11 cellular contexts compared by ENCODE assay signal in genomic region chr15:69979783-69980182, GRCh38.
DNase-seq lines count a peak whose midpoint lies in the region; ATAC-seq, FAIRE-seq and TF ChIP-seq lines count a peak whose summit lies in the region.
"Had no signal": no experiment of that assay in that cellular context is flagged by ENCODE, and none has a peak within 500 bp of the region (broad histone marks: within the 10 kb centered on the region; RNA-seq: fewer than 3 reads in every experiment).

No MANE protein-coding gene starts in this region.

- no peak overlapping the region for H4K12ac ChIP-seq in trophoblast cell (ENCODE audit: low read depth, low read length)

- no peak overlapping the region for H3K4me3 Mint-ChIP-seq in Caco-2 (ENCODE audit: unreplicated experiment)

- H3K27me3 ChIP-seq in trophoblast cell (ENCODE audit: insufficient read depth, low read length) (no peaks in the 10 kb centered on the region), Caco-2 (replicated peaks; ENCODE audit: control insufficient read depth, insufficient read depth, low read length) (no peaks in the 10 kb centered on the region; the same call in 1 of the 2 replicates)
- H3K27me3 ChIP-seq: adrenal gland had no signal

- no peaks in the 10 kb centered on the region for H3K36me3 Mint-ChIP-seq in Caco-2 (ENCODE audit: insufficient read depth, unreplicated experiment)

- H3K79me1 ChIP-seq in trophoblast cell (ENCODE audit: low read length) = no peaks in the 10 kb centered on the region

- no TSS peak for BruUV-seq in Caco-2 (replicated peaks; lab: Mats Ljungman, UMichigan)

- no peak overlapping the region for H3K27ac Mint-ChIP-seq in Caco-2 (ENCODE audit: unreplicated experiment)

- ATAC-seq in GM19025 (IDR thresholded peaks at IDR 0.05; ENCODE audit: low read depth, unreplicated experiment) (peak; percentile 82), GM21825 (IDR thresholded peaks at IDR 0.05; ENCODE audit: unreplicated experiment) (peak; percentile 76), HG03439 (IDR thresholded peaks at IDR 0.05; ENCODE audit: unreplicated experiment) (peak; percentile 60)

- no peak overlapping the region for H2AFZ ChIP-seq in trophoblast cell (ENCODE audit: insufficient read depth, low read length, poor library complexity)

- intact Hi-C loops in Caco-2 (cut with micrococcal nuclease; ENCODE audit: unreplicated experiment) = no loop called here

- peak; percentile 29 to 32 for DNase-seq in trophoblast cell
- DNase-seq in activated naive CD4-positive, alpha-beta T cell (lab: John Stamatoyannopoulos, UW) = no peak
- no peak for DNase-seq in NCI-H1694 treated with DMSO at 0.1 percent for 48 hours (lab: John Stamatoyannopoulos, UW)
- no peak for DNase-seq in Caco-2
- no peak for DNase-seq in HTR-8/SVneo (ENCODE audit: insufficient read length, low spot score)
- DNase-seq: activated CD4-positive, alpha-beta T cell treated with anti-CD3 and anti-CD28 coated beads for 4 hours; adrenal gland; Kasumi-1 had no signal

- POLR2A ChIA-PET in Caco-2 (lab: Charles Lee) = no interaction called here

- H2BK120ac ChIP-seq in trophoblast cell (ENCODE audit: insufficient read depth, low read length, poor library complexity) = no peak overlapping the region

- H3K9me3 ChIP-seq in trophoblast cell (ENCODE audit: insufficient read depth, low read depth, low read length) = no peaks in the 10 kb centered on the region
- H3K9me3 ChIP-seq in Caco-2 = no peaks in the 10 kb centered on the region
- H3K9me3 ChIP-seq: adrenal gland had no signal

- H2BK5ac ChIP-seq in trophoblast cell (ENCODE audit: low read depth, low read length, poor library complexity) = no peak overlapping the region

- no peaks in the 10 kb centered on the region for H3K36me3 ChIP-seq in trophoblast cell (ENCODE audit: control insufficient read depth in 1 of 2, insufficient read depth in 2 of 2, low read length in 2 of 2)
- no peaks in the 10 kb centered on the region for H3K36me3 ChIP-seq in Caco-2 (ENCODE audit: control insufficient read depth, insufficient read depth, low read length)
- H3K36me3 ChIP-seq: adrenal gland had no signal

- no peak for FAIRE-seq in HTR-8/SVneo (lab: Jason Lieb, UNC)

- no peak overlapping the region for H4K91ac ChIP-seq in trophoblast cell (ENCODE audit: low read depth, low read length)

- H3K27me3 Mint-ChIP-seq in Caco-2 (ENCODE audit: insufficient read depth, unreplicated experiment) = peaks cover 4% of the 10 kb centered on the region

- no peak overlapping the region for H3K4me2 ChIP-seq in trophoblast cell (ENCODE audit: low read length)

- H2BK12ac ChIP-seq in trophoblast cell (ENCODE audit: low read length) = no peak overlapping the region

- H3K4ac ChIP-seq in trophoblast cell (ENCODE audit: low read depth, low read length) = no peak overlapping the region

- H3K9me3 Mint-ChIP-seq in Caco-2 (ENCODE audit: unreplicated experiment) = no peaks in the 10 kb centered on the region

- no peaks in the 10 kb centered on the region for H3K4me1 ChIP-seq in trophoblast cell (ENCODE audit: control insufficient read depth in 1 of 2, insufficient read depth in 2 of 2, low read length in 2 of 2)
- no peaks in the 10 kb centered on the region for H3K4me1 ChIP-seq in Caco-2
- H3K4me1 ChIP-seq: adrenal gland had no signal

- H3K14ac ChIP-seq in trophoblast cell (ENCODE audit: low read length) = no peak overlapping the region

- no peak for TF ChIP-seq CTCF in Caco-2 (IDR thresholded peaks at IDR 0.05; ENCODE audit: insufficient read depth in 1 of 2, low read depth in 1 of 2, low read length in 1 of 2, severe bottlenecking in 1 of 2, unreplicated experiment in 1 of 2)

- no peak overlapping the region for H4K8ac ChIP-seq in trophoblast cell (ENCODE audit: low read depth, low read length)

- CTCF ChIA-PET in Caco-2 (lab: Charles Lee) = no interaction called here

- H3K27ac ChIP-seq in trophoblast cell (ENCODE audit: low read depth, low read length) = no peak overlapping the region
- H3K27ac ChIP-seq: adrenal gland had no signal

- H3K23ac ChIP-seq in trophoblast cell (ENCODE audit: low read length) = no peak overlapping the region

- H3K18ac ChIP-seq in trophoblast cell (ENCODE audit: low read length) = no peak overlapping the region

- no CpG with 5 or more reads among the region's 8 CpGs for WGBS in trophoblast cell (ENCODE audit: extremely low coverage, insufficient coverage, insufficient read length)

- no peak overlapping the region for H3K9ac ChIP-seq in trophoblast cell (ENCODE audit: low read length)

- H3K4me1 Mint-ChIP-seq in Caco-2 (ENCODE audit: low read depth, unreplicated experiment) = no peaks in the 10 kb centered on the region

- H2AK5ac ChIP-seq in trophoblast cell (ENCODE audit: low read length) = no peak overlapping the region

- no peaks in the 10 kb centered on the region for H3K79me2 ChIP-seq in trophoblast cell (ENCODE audit: control insufficient read depth, insufficient read depth, low read length, poor library complexity)

- H3K4me3 ChIP-seq in trophoblast cell (ENCODE audit: low read depth, low read length) (no peak overlapping the region), Caco-2 (ENCODE audit: low read depth, low read length) (no peak overlapping the region)
- H3K4me3 ChIP-seq: adrenal gland had no signal

Comparison
In these comparisons a context has a peak if more than half of its experiments do, and no peak if none do; other contexts are left out.
1. DNase-seq: peak in trophoblast cell (2 of 2); none in activated naive CD4-positive, alpha-beta T cell (0 of 4), NCI-H1694 treated with DMSO at 0.1 percent for 48 hours (single experiment), Caco-2 (0 of 2) and HTR-8/SVneo (single experiment).
2. Peak in every context shown above with its lines, with median percentiles within 50 percentile points of each other: ATAC-seq.